Comparison of ENCODE assay signal across 17 cellular contexts in genomic region chr9:120438111-120438510, GRCh38.
DNase-seq lines count a peak whose midpoint lies in the region; ATAC-seq and TF ChIP-seq lines count a peak whose summit lies in the region.
"Had no signal": no experiment of that assay in that cellular context is flagged by ENCODE, and none has a peak within 500 bp of the region (broad histone marks: within the 10 kb centered on the region; RNA-seq: fewer than 3 reads in every experiment).

No MANE protein-coding gene starts in this region.

- H3K4me3 Mint-ChIP-seq in activated CD4-positive, alpha-beta T cell treated with anti-CD3 and anti-CD28 coated beads, Interleukin-2, amount 10 ng/mL, durations not matched to agents 24 days and 14 days = peak overlapping the region; percentile 4
- H3K4me3 Mint-ChIP-seq in activated CD8-positive, alpha-beta T cell treated with anti-CD3 and anti-CD28 coated beads, Interleukin-2, amount 10 ng/mL, durations not matched to agents 7 days and 5 days = no peak overlapping the region
- H3K4me3 Mint-ChIP-seq: dendritic cell treated with granulocyte-macrophage colony-stimulating factor and Interleukin-4, amounts not matched to agents 40 ng/mL and 50 ng/mL, for 4 days; type B pancreatic cell had no signal

- peaks cover 64% of the 10 kb centered on the region for H3K36me3 Mint-ChIP-seq in activated CD4-positive, alpha-beta T cell treated with anti-CD3 and anti-CD28 coated beads, Interleukin-2, amount 10 ng/mL, durations not matched to agents 24 days and 14 days (ENCODE audit: low read depth)
- H3K36me3 Mint-ChIP-seq in activated CD8-positive, alpha-beta T cell treated with anti-CD3 and anti-CD28 coated beads, Interleukin-2, amount 10 ng/mL, durations not matched to agents 7 days and 5 days (ENCODE audit: low read depth) = peaks cover 62% of the 10 kb centered on the region

- H4K20me1 ChIP-seq in fibroblast of lung (ENCODE audit: control insufficient read depth, extremely low read depth, insufficient read depth, low read length) = no peaks in the 10 kb centered on the region

- POLR2A ChIA-PET in activated CD8-positive, alpha-beta T cell treated with anti-CD3 and anti-CD28 coated beads, Interleukin-2, amount 10 ng/mL, durations not matched to agents 7 days and 5 days (lab: Charles Lee) = no interaction called here

- no peaks in the 10 kb centered on the region for H3K79me2 ChIP-seq in fibroblast of lung (ENCODE audit: control insufficient read depth, insufficient read depth, low read length)

- intact Hi-C loops in activated CD4-positive, alpha-beta T cell treated with anti-CD3 and anti-CD28 coated beads, Interleukin-2, amount 10 ng/mL, durations not matched to agents 24 days and 14 days (cut with micrococcal nuclease) = loop anchor here (2.0 kb wide), 1 partner anchor 43 kb away; no protein-coding TSS in a partner anchor
- intact Hi-C loops in thyroid gland (cut with DNase I) = no loop called here

- H3K36me3 ChIP-seq in fibroblast of lung (ENCODE audit: control insufficient read depth, insufficient read depth, low read length) (peaks cover 1% of the 10 kb centered on the region), thyroid gland (peaks cover 0 to 6% of the 10 kb centered on the region in 2 donors)

- H2AFZ ChIP-seq in fibroblast of lung (ENCODE audit: low read length) = no peak overlapping the region

- H3K4me2 ChIP-seq in fibroblast of lung (ENCODE audit: extremely low read depth, insufficient read depth, low read length) = no peak overlapping the region

- H3K4me1 ChIP-seq in fibroblast of lung (ENCODE audit: control insufficient read depth, extremely low read depth, insufficient read depth, low read length) (peaks cover 19% of the 10 kb centered on the region), thyroid gland (peaks cover 7 to 9% of the 10 kb centered on the region in 2 donors)

- peak overlapping the region; percentile 27 for H3K27ac Mint-ChIP-seq in activated CD4-positive, alpha-beta T cell treated with anti-CD3 and anti-CD28 coated beads, Interleukin-2, amount 10 ng/mL, durations not matched to agents 24 days and 14 days
- H3K27ac Mint-ChIP-seq in activated CD8-positive, alpha-beta T cell treated with anti-CD3 and anti-CD28 coated beads, Interleukin-2, amount 10 ng/mL, durations not matched to agents 7 days and 5 days = no peak overlapping the region
- H3K27ac Mint-ChIP-seq: type B pancreatic cell had no signal

- H3K9me3 Mint-ChIP-seq in activated CD4-positive, alpha-beta T cell treated with anti-CD3 and anti-CD28 coated beads, Interleukin-2, amount 10 ng/mL, durations not matched to agents 24 days and 14 days = no peaks in the 10 kb centered on the region
- H3K9me3 Mint-ChIP-seq in activated CD8-positive, alpha-beta T cell treated with anti-CD3 and anti-CD28 coated beads, Interleukin-2, amount 10 ng/mL, durations not matched to agents 7 days and 5 days (ENCODE audit: insufficient read depth) = no peaks in the 10 kb centered on the region
- H3K9me3 Mint-ChIP-seq: activated naive CD4-positive, alpha-beta T cell treated with anti-CD3 and anti-CD28 coated beads, Interleukin-2, amount 50 U/mL, for 72 hours; dendritic cell treated with granulocyte-macrophage colony-stimulating factor and Interleukin-4, amounts not matched to agents 40 ng/mL and 50 ng/mL, for 4 days; type B pancreatic cell had no signal

- peaks cover 30% of the 10 kb centered on the region for H3K4me1 Mint-ChIP-seq in activated CD4-positive, alpha-beta T cell treated with anti-CD3 and anti-CD28 coated beads, Interleukin-2, amount 10 ng/mL, durations not matched to agents 24 days and 14 days
- H3K4me1 Mint-ChIP-seq in activated CD8-positive, alpha-beta T cell treated with anti-CD3 and anti-CD28 coated beads, Interleukin-2, amount 10 ng/mL, durations not matched to agents 7 days and 5 days (ENCODE audit: low read depth) = peaks cover 24% of the 10 kb centered on the region

- no peak for TF ChIP-seq CTCF in fibroblast of lung (conservative IDR thresholded peaks at IDR 0.05 in 1 of 2, IDR thresholded peaks at IDR 0.05 in 1 of 2; ENCODE audit: low read depth in 1 of 2, low read length in 2 of 2)
- TF ChIP-seq CTCF in thyroid gland (IDR thresholded peaks at IDR 0.05) = no peak

- no peak overlapping the region for H3K9ac ChIP-seq in fibroblast of lung (ENCODE audit: insufficient read depth, low read length)

- ATAC-seq in activated CD8-positive, alpha-beta T cell treated with anti-CD3 and anti-CD28 coated beads, Interleukin-2, amount 10 ng/mL, durations not matched to agents 7 days and 5 days = peak; percentile 62
- ATAC-seq in GM21447 (IDR thresholded peaks at IDR 0.05; ENCODE audit: unreplicated experiment) = no peak

- TF ChIP-seq POLR2A in thyroid gland (IDR thresholded peaks at IDR 0.05) = no peak

- 75 to 87% methylated on average over 2 of the region's 2 CpGs for WGBS in thyroid gland, 2 donors

- H3K27ac ChIP-seq in fibroblast of lung (ENCODE audit: insufficient read depth, low read length) = no peak overlapping the region
- H3K27ac ChIP-seq in thyroid gland = no peak overlapping the region

- H3K27me3 ChIP-seq in fibroblast of lung (ENCODE audit: control insufficient read depth, insufficient read depth, low read length) (no peaks in the 10 kb centered on the region), thyroid gland (no peaks in the 10 kb centered on the region)

- no peaks in the 10 kb centered on the region for H3K27me3 Mint-ChIP-seq in activated CD4-positive, alpha-beta T cell treated with anti-CD3 and anti-CD28 coated beads, Interleukin-2, amount 10 ng/mL, durations not matched to agents 24 days and 14 days
- no peaks in the 10 kb centered on the region for H3K27me3 Mint-ChIP-seq in activated CD8-positive, alpha-beta T cell treated with anti-CD3 and anti-CD28 coated beads, Interleukin-2, amount 10 ng/mL, durations not matched to agents 7 days and 5 days (ENCODE audit: low read depth)
- H3K27me3 Mint-ChIP-seq: dendritic cell treated with granulocyte-macrophage colony-stimulating factor and Interleukin-4, amounts not matched to agents 40 ng/mL and 50 ng/mL, for 4 days; type B pancreatic cell had no signal

- no peak overlapping the region for H3K4me3 ChIP-seq in fibroblast of lung (replicated peaks in 1 of 4; ENCODE audit: control extremely low read depth in 1 of 4, insufficient read depth in 1 of 4, low read depth in 3 of 4, low read length in 4 of 4)
- no peak overlapping the region for H3K4me3 ChIP-seq in thyroid gland (replicated peaks in 1 of 3)

- H3K9me3 ChIP-seq in fibroblast of lung (ENCODE audit: control insufficient read depth, insufficient read depth, low read depth, low read length) (no peaks in the 10 kb centered on the region), thyroid gland (no peaks in the 10 kb centered on the region)

- DNase-seq in activated CD4-positive, alpha-beta T cell treated with anti-CD3 and anti-CD28 coated beads, Interleukin-2, amount 10 ng/mL, durations not matched to agents 24 days and 14 days = peak; percentile 72
- DNase-seq in activated CD4-positive, alpha-beta T cell treated with anti-CD3 and anti-CD28 coated beads, Interleukin-2, amount 50 U/mL, for 48 hours = no peak
- no peak for DNase-seq in activated CD8-positive, alpha-beta T cell treated with anti-CD3 and anti-CD28 coated beads, Interleukin-2, amount 10 ng/mL, durations not matched to agents 7 days and 5 days
- peak; percentile 36 to 48 for DNase-seq in fibroblast of lung (ENCODE audit: low read depth in 2 of 2)
- peak; percentile 73 for DNase-seq in renal cortical epithelial cell (ENCODE audit: low read depth)
- DNase-seq in NCI-H2107 treated with DMSO at 0.1 percent for 48 hours (lab: John Stamatoyannopoulos, UW; ENCODE audit: unreplicated experiment) = no peak
- DNase-seq in thyroid gland = no peak
- DNase-seq: activated CD4-positive, alpha-beta T cell treated with anti-CD3 and anti-CD28 coated beads for 48 hours; DMS79; glutamatergic neuron; MM.1S; NCI-H226; stimulated activated CD4-positive, alpha-beta T cell treated with anti-CD3 and anti-CD28 coated beads, Interleukin-12 subunit alpha, Interleukin-12 subunit beta, amount 100 ng/mL, for 4 hours had no signal

- CTCF ChIA-PET in activated CD8-positive, alpha-beta T cell treated with anti-CD3 and anti-CD28 coated beads, Interleukin-2, amount 10 ng/mL, durations not matched to agents 7 days and 5 days (lab: Charles Lee) = interaction anchor here (0.9 to 3.7 kb wide), 8 partner anchors 11 to 882 kb away, joined by 3 to 19 read pairs (median 4); no protein-coding TSS in a partner anchor

Comparison
In these comparisons a context has a peak if more than half of its experiments do, and no peak if none do; other contexts are left out.
1. DNase-seq: peak in activated CD4-positive, alpha-beta T cell treated with anti-CD3 and anti-CD28 coated beads, Interleukin-2, amount 10 ng/mL, durations not matched to agents 24 days and 14 days (single experiment), fibroblast of lung (2 of 2) and renal cortical epithelial cell (single experiment); none in activated CD4-positive, alpha-beta T cell treated with anti-CD3 and anti-CD28 coated beads, Interleukin-2, amount 50 U/mL, for 48 hours (0 of 2), activated CD8-positive, alpha-beta T cell treated with anti-CD3 and anti-CD28 coated beads, Interleukin-2, amount 10 ng/mL, durations not matched to agents 7 days and 5 days (single experiment), NCI-H2107 treated with DMSO at 0.1 percent for 48 hours (single experiment) and thyroid gland (0 of 2).